ENCODE assay signal across 2 cellular contexts in the genomic region with DNA sequence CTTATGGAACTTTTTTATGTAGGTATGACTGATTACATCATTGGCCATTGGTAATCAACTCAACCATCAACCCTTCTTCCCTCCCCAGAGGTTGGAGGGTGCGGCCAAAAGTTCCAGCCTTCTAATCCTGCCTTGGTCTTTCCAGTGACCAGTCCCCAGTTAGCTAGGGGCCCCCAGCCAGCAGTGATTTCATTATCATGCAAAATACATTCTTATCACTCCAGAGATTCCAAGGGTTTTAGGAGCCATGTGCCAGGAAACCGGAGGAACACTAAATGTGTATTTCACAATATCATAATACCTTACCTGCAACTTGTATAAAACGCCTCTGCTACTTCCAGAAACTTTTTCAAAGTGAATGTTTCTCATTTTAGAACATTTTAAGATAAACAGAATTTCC.
TF ChIP-seq lines count a peak whose summit lies in the region.

No MANE protein-coding gene starts in this region.

TF ChIP-seq in IMR-90, 13 proteins besides CTCF, POLR2A, EP300 and RAD21:
- TF ChIP-seq MXI1 (IDR thresholded peaks at IDR 0.05; ENCODE audit: borderline replicate concordance, low read depth, low read length) (no peak), CEBPB (IDR thresholded peaks at IDR 0.05; ENCODE audit: low read depth, low read length) (peak; percentile 58; the same call in 1 of the 2 replicates)

TF ChIP-seq in H1, 55 proteins besides CTCF, POLR2A, EP300 and RAD21:
- TF ChIP-seq CHD1 (IDR thresholded peaks at IDR 0.05; ENCODE audit: low read depth, low read length): no peak
- TF ChIP-seq RBBP5 (IDR thresholded peaks at IDR 0.05; ENCODE audit: borderline replicate concordance, low read depth, low read length): no peak
- peak; percentile 72 for TF ChIP-seq POU5F1 (IDR thresholded peaks at IDR 0.05; ENCODE audit: low read depth, low read length)
- no peak for TF ChIP-seq MAFK (IDR thresholded peaks at IDR 0.05; ENCODE audit: low read depth, low read length)
- TF ChIP-seq TCF12 (IDR thresholded peaks at IDR 0.05; ENCODE audit: low read depth, low read length): no peak
- TF ChIP-seq MAX (IDR thresholded peaks at IDR 0.05): peak; percentile 22; the same call in 1 of the 2 replicates
- no peak for TF ChIP-seq HDAC2 (IDR thresholded peaks at IDR 0.05; ENCODE audit: borderline replicate concordance in 1 of 2, low read depth in 2 of 2, low read length in 2 of 2)
- TF ChIP-seq KDM5A (IDR thresholded peaks at IDR 0.05; ENCODE audit: low read length): no peak
- no peak for TF ChIP-seq CREB1 (IDR thresholded peaks at IDR 0.05)
- TF ChIP-seq KDM4A (IDR thresholded peaks at IDR 0.05; ENCODE audit: low read depth, low read length, severe bottlenecking): no peak
- TF ChIP-seq E2F6 (IDR thresholded peaks at IDR 0.05): no peak
- no peak for TF ChIP-seq RNF2 (IDR thresholded peaks at IDR 0.05; ENCODE audit: borderline replicate concordance, low read depth, low read length, missing control alignments, poor library complexity, severe bottlenecking)
- no peak for TF ChIP-seq CHD2 (IDR thresholded peaks at IDR 0.05; ENCODE audit: low read length)
- TF ChIP-seq CEBPB (IDR thresholded peaks at IDR 0.05; ENCODE audit: low read depth, low read length): peak; percentile 66; the same call in 1 of the 2 replicates
- TF ChIP-seq PHF8 (conservative IDR thresholded peaks at IDR 0.05; ENCODE audit: low read depth, low read length): no peak
- TF ChIP-seq YY1 (IDR thresholded peaks at IDR 0.05; ENCODE audit: low read depth, low read length): no peak
- no peak for TF ChIP-seq EGR1 (IDR thresholded peaks at IDR 0.05; ENCODE audit: borderline replicate concordance, low read depth, low read length)
- TF ChIP-seq TEAD4 (IDR thresholded peaks at IDR 0.05; ENCODE audit: low read depth, low read length): peak; percentile 83
- no peak for TF ChIP-seq BCL11A (IDR thresholded peaks at IDR 0.05; ENCODE audit: low read depth in 2 of 2, low read length in 2 of 2)
- no peak for TF ChIP-seq SP1 (IDR thresholded peaks at IDR 0.05; ENCODE audit: low read depth, low read length)
- no peak for TF ChIP-seq SRF (IDR thresholded peaks at IDR 0.05; ENCODE audit: low read depth, low read length)
- no peak for TF ChIP-seq JUND (IDR thresholded peaks at IDR 0.05; ENCODE audit: low read length)
- no peak for TF ChIP-seq CTBP2 (IDR thresholded peaks at IDR 0.05; ENCODE audit: borderline replicate concordance, insufficient read depth, insufficient read length, low read length)
- no peak for TF ChIP-seq SUZ12 (IDR thresholded peaks at IDR 0.05; ENCODE audit: low read length)
- TF ChIP-seq, protein P1, sequence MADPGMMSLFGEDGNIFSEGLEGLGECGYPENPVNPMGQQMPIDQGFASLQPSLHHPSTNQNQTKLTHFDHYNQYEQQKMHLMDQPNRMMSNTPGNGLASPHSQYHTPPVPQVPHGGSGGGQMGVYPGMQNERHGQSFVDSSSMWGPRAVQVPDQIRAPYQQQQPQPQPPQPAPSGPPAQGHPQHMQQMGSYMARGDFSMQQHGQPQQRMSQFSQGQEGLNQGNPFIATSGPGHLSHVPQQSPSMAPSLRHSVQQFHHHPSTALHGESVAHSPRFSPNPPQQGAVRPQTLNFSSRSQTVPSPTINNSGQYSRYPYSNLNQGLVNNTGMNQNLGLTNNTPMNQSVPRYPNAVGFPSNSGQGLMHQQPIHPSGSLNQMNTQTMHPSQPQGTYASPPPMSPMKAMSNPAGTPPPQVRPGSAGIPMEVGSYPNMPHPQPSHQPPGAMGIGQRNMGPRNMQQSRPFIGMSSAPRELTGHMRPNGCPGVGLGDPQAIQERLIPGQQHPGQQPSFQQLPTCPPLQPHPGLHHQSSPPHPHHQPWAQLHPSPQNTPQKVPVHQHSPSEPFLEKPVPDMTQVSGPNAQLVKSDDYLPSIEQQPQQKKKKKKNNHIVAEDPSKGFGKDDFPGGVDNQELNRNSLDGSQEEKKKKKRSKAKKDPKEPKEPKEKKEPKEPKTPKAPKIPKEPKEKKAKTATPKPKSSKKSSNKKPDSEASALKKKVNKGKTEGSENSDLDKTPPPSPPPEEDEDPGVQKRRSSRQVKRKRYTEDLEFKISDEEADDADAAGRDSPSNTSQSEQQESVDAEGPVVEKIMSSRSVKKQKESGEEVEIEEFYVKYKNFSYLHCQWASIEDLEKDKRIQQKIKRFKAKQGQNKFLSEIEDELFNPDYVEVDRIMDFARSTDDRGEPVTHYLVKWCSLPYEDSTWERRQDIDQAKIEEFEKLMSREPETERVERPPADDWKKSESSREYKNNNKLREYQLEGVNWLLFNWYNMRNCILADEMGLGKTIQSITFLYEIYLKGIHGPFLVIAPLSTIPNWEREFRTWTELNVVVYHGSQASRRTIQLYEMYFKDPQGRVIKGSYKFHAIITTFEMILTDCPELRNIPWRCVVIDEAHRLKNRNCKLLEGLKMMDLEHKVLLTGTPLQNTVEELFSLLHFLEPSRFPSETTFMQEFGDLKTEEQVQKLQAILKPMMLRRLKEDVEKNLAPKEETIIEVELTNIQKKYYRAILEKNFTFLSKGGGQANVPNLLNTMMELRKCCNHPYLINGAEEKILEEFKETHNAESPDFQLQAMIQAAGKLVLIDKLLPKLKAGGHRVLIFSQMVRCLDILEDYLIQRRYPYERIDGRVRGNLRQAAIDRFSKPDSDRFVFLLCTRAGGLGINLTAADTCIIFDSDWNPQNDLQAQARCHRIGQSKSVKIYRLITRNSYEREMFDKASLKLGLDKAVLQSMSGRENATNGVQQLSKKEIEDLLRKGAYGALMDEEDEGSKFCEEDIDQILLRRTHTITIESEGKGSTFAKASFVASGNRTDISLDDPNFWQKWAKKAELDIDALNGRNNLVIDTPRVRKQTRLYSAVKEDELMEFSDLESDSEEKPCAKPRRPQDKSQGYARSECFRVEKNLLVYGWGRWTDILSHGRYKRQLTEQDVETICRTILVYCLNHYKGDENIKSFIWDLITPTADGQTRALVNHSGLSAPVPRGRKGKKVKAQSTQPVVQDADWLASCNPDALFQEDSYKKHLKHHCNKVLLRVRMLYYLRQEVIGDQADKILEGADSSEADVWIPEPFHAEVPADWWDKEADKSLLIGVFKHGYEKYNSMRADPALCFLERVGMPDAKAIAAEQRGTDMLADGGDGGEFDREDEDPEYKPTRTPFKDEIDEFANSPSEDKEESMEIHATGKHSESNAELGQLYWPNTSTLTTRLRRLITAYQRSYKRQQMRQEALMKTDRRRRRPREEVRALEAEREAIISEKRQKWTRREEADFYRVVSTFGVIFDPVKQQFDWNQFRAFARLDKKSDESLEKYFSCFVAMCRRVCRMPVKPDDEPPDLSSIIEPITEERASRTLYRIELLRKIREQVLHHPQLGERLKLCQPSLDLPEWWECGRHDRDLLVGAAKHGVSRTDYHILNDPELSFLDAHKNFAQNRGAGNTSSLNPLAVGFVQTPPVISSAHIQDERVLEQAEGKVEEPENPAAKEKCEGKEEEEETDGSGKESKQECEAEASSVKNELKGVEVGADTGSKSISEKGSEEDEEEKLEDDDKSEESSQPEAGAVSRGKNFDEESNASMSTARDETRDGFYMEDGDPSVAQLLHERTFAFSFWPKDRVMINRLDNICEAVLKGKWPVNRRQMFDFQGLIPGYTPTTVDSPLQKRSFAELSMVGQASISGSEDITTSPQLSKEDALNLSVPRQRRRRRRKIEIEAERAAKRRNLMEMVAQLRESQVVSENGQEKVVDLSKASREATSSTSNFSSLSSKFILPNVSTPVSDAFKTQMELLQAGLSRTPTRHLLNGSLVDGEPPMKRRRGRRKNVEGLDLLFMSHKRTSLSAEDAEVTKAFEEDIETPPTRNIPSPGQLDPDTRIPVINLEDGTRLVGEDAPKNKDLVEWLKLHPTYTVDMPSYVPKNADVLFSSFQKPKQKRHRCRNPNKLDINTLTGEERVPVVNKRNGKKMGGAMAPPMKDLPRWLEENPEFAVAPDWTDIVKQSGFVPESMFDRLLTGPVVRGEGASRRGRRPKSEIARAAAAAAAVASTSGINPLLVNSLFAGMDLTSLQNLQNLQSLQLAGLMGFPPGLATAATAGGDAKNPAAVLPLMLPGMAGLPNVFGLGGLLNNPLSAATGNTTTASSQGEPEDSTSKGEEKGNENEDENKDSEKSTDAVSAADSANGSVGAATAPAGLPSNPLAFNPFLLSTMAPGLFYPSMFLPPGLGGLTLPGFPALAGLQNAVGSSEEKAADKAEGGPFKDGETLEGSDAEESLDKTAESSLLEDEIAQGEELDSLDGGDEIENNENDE (IDR thresholded peaks at IDR 0.05; ENCODE audit: insufficient replicate concordance, low read length): no peak
- no peak for TF ChIP-seq NANOG (IDR thresholded peaks at IDR 0.05; ENCODE audit: insufficient read depth, low read depth, low read length, poor library complexity, severe bottlenecking)
- no peak for TF ChIP-seq ASH2L (IDR thresholded peaks at IDR 0.05; ENCODE audit: low read length)
